16 cellular contexts compared by ENCODE assay signal in the genomic region with DNA sequence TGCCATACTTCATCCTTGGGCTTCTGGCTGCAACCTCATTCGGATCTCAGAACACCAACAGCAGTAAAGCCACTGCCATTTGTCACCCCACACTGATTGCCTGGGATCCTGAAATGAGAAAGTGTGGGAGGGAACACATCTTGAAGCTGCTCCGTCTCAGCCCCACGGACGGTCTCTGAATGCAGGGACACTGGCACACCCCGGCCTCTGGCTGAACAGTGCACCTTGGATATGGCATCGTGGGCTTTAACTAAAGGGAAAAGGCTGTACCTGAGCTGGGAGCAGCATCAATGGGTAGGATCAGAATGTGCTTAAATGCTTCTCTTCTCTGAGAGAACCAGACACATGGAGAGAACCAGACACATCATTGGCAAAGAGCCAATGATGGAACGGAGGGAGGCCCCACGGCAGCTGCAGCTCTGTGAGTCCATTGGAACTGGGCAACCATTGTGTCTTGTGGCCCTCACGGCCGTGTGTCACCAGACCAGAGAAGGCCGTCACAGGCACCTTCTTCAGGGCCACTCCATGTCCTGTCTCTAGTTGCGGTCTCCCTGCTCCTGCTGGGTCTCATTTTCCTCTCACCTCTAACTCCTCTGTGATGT.
"Had no signal": no experiment of that assay in that cellular context is flagged by ENCODE, and none has a peak within 500 bp of the region (broad histone marks: within the 10 kb centered on the region; RNA-seq: fewer than 3 reads in every experiment).

No MANE protein-coding gene starts in this region.

- H3K27ac Mint-ChIP-seq: activated naive CD4-positive, alpha-beta T cell treated with anti-CD3 and anti-CD28 coated beads, Interleukin-2, amount 50 U/mL, for 72 hours; memory B cell; natural killer cell treated with Interleukin-12 subunit alpha and Interleukin-12 subunit beta and Interleukin-15 and Interleukin-18, amount 100 ng/mL, for 72 hours had no signal

- H3K36me3 Mint-ChIP-seq: activated naive CD4-positive, alpha-beta T cell treated with anti-CD3 and anti-CD28 coated beads, Interleukin-2, amount 50 U/mL, for 72 hours; memory B cell; natural killer cell treated with Interleukin-12 subunit alpha and Interleukin-12 subunit beta and Interleukin-15 and Interleukin-18, amount 100 ng/mL, for 72 hours had no signal

- H3K36me3 ChIP-seq: esophagus muscularis mucosa, left lung, suprapubic skin, upper lobe of right lung had no signal

- H3K27me3 ChIP-seq: esophagus muscularis mucosa, suprapubic skin, upper lobe of right lung had no signal

- H3K4me3 Mint-ChIP-seq: memory B cell; natural killer cell treated with Interleukin-12 subunit alpha and Interleukin-12 subunit beta and Interleukin-15 and Interleukin-18, amount 100 ng/mL, for 72 hours had no signal

- ATAC-seq: activated naive CD4-positive, alpha-beta T cell treated with anti-CD3 and anti-CD28 coated beads, Interleukin-2, amount 50 U/mL, for 72 hours; left lung; natural killer cell treated with Interleukin-12 subunit alpha and Interleukin-12 subunit beta and Interleukin-15 and Interleukin-18, amount 100 ng/mL, for 72 hours; psoas muscle; stimulated activated naive CD8-positive, alpha-beta T cell treated with anti-CD3 and anti-CD28 coated beads, Interleukin-15, Interleukin-2, amounts not matched to agents 100 U/mL and 50 U/mL, for 24 hours; upper lobe of right lung had no signal

- H3K4me3 ChIP-seq: esophagus muscularis mucosa, left lung, psoas muscle, suprapubic skin, upper lobe of right lung had no signal

- H3K4me1 ChIP-seq: left lung, suprapubic skin, upper lobe of right lung had no signal

- DNase-seq: activated CD4-positive, alpha-beta T cell treated with anti-CD3 and anti-CD28 coated beads, Interleukin-2, amount 50 U/mL, for 4 hours; activated CD4-positive, CD25-positive, alpha-beta regulatory T cell treated with anti-CD3 and anti-CD28 coated beads, Interleukin-2, amount 50 U/mL, for 72 hours; activated effector memory CD4-positive, alpha-beta T cell treated with Interleukin-2 at 50 U/mL for 16 hours; activated T-cell treated with anti-CD3 and anti-CD28 coated beads, Interleukin-2, amount 50 U/mL, for 1 hour; amniotic stem cell; psoas muscle; stimulated activated CD4-positive, alpha-beta T cell treated with anti-CD3 and anti-CD28 coated beads, Interleukin-4, amount 100 ng/mL, for 1 hour; stimulated activated CD8-positive, alpha-beta memory T cell treated with anti-CD3 and anti-CD28 coated beads, Interleukin-4, amount 100 ng/mL, for 48 hours; stimulated activated naive CD8-positive, alpha-beta T cell treated with anti-CD3 and anti-CD28 coated beads, Interleukin-15, Interleukin-2, amounts not matched to agents 100 U/mL and 50 U/mL, for 24 hours; upper lobe of right lung had no signal

- H3K27ac ChIP-seq: left lung, psoas muscle, suprapubic skin, upper lobe of right lung had no signal

- H3K9me3 ChIP-seq: esophagus muscularis mucosa, left lung, psoas muscle, suprapubic skin, upper lobe of right lung had no signal

- H3K4me1 Mint-ChIP-seq: memory B cell had no signal
